Comparison of ENCODE assay signal across 25 cellular contexts in genomic region chr12:88375960-88376305, GRCh38.
"Had no signal": no experiment of that assay in that cellular context is flagged by ENCODE, and none has a peak within 500 bp of the region (broad histone marks: within the 10 kb centered on the region; RNA-seq: fewer than 3 reads in every experiment).

No MANE protein-coding gene starts in this region.

- ATAC-seq: activated CD8-positive, alpha-beta T cell treated with anti-CD3 and anti-CD28 coated beads for 36 hours; activated naive CD4-positive, alpha-beta T cell treated with anti-CD3 and anti-CD28 coated beads, Interleukin-2, amount 50 U/mL, for 72 hours; heart left ventricle; left cardiac atrium; naive thymus-derived CD4-positive, alpha-beta T cell; WTC11 had no signal

- H3K36me3 ChIP-seq: cardiac muscle cell, heart left ventricle, right atrium auricular region, suprapubic skin, tibial artery had no signal

- H3K9ac ChIP-seq: parathyroid adenoma had no signal

- H3K4me3 ChIP-seq: cardiac muscle cell, coronary artery, dorsolateral prefrontal cortex, heart left ventricle, psoas muscle, right atrium auricular region, suprapubic skin, tibial artery had no signal

- H3K9me3 ChIP-seq: heart left ventricle, psoas muscle, right atrium auricular region, suprapubic skin, tibial artery had no signal

- H3K27me3 ChIP-seq: cardiac muscle cell, dorsolateral prefrontal cortex, heart left ventricle, right atrium auricular region, suprapubic skin, tibial artery had no signal

- H3K27ac ChIP-seq: cardiac muscle cell, coronary artery, dorsolateral prefrontal cortex, heart left ventricle, parathyroid adenoma, psoas muscle, right atrium auricular region, suprapubic skin, tibial artery had no signal

- DNase-seq: activated CD4-positive, alpha-beta T cell treated with anti-CD3 and anti-CD28 coated beads, Interleukin-2, amount 50 U/mL, for 1 hour; activated CD8-positive, alpha-beta T cell treated with anti-CD3 and anti-CD28 coated beads for 36 hours; activated T-cell treated with anti-CD3 and anti-CD28 coated beads, Interleukin-2, amount 50 U/mL, for 48 hours; cerebellar nuclear complex; dorsolateral prefrontal cortex; effector memory CD4-positive, alpha-beta T cell; foreskin fibroblast; heart left ventricle; hypothalamus; left cardiac atrium; midbrain; naive thymus-derived CD4-positive, alpha-beta T cell; psoas muscle; stimulated activated CD4-positive, alpha-beta T cell treated with anti-CD3 and anti-CD28 coated beads, Interleukin-15, amount 100 ng/mL, for 24 hours; stimulated activated CD4-positive, alpha-beta T cell treated with anti-CD3 and anti-CD28 coated beads, Interleukin-2, amount 100 ng/mL, for 24 hours; stimulated activated naive CD4-positive, alpha-beta T cell; T-helper 2 cell; tibial artery had no signal

- H3K4me1 ChIP-seq: heart left ventricle, parathyroid adenoma, psoas muscle, right atrium auricular region, suprapubic skin, tibial artery had no signal

- H2AFZ ChIP-seq: parathyroid adenoma had no signal

- H3K79me2 ChIP-seq: parathyroid adenoma had no signal
